Comparison of ENCODE assay signal across 1 cellular context in genomic region chr5:80487829-80488708, GRCh38.
A peak's percentile ranks its signal among the peaks of the same experiment; 100 is the strongest.
TF ChIP-seq lines count a peak whose summit lies in the region.

TSS of gene FAM151B (plus strand) at chr5:80488100. CDS start at chr5:80488124, 24 bp downstream.

TF ChIP-seq in HEK293, 187 proteins besides CTCF, POLR2A, EP300 and RAD21 (continued from another document):
- no peak for TF ChIP-seq ZNF148 (tag by site-specific recombination; IDR thresholded peaks at IDR 0.05; ENCODE audit: borderline replicate concordance)
- peak; percentile 34; the same call in 1 of the 2 replicates for TF ChIP-seq KLF1 (tag by site-specific recombination; IDR thresholded peaks at IDR 0.05)
- peak; percentile 72; the same call in 1 of the 2 replicates for TF ChIP-seq ZBTB20 (tag by site-specific recombination; IDR thresholded peaks at IDR 0.05)
- peak; percentile 49 for TF ChIP-seq ZIC2 (tag by site-specific recombination; IDR thresholded peaks at IDR 0.05)
- TF ChIP-seq ZNF530 (tag by site-specific recombination; IDR thresholded peaks at IDR 0.05; ENCODE audit: low read depth): no peak
- no peak for TF ChIP-seq ZNF48 (tag by site-specific recombination; IDR thresholded peaks at IDR 0.05)
- peak; percentile 99 for TF ChIP-seq ZXDB (tag by site-specific recombination; IDR thresholded peaks at IDR 0.05)
- TF ChIP-seq KLF8 (tag by site-specific recombination; IDR thresholded peaks at IDR 0.05): peak; percentile 80
- TF ChIP-seq FEZF1 (tag by site-specific recombination; IDR thresholded peaks at IDR 0.05): no peak; the same call in 1 of the 2 replicates
- TF ChIP-seq ZNF175 (tag by site-specific recombination; IDR thresholded peaks at IDR 0.05): no peak
- no peak for TF ChIP-seq MEIS1 (CRISPR knock-in tag; IDR thresholded peaks at IDR 0.05; ENCODE audit: borderline replicate concordance)
- TF ChIP-seq KLF10 (tag by site-specific recombination; IDR thresholded peaks at IDR 0.05): no peak; the same call in 1 of the 2 replicates
- TF ChIP-seq YY1 (tag by site-specific recombination; IDR thresholded peaks at IDR 0.05): 0 out of 2 replicates have a peak, but pooled peaks have one; percentile 35
- TF ChIP-seq ZNF10 (tag by site-specific recombination; IDR thresholded peaks at IDR 0.05): no peak; the same call in 1 of the 2 replicates
- no peak for TF ChIP-seq ZNF623 (tag by site-specific recombination; IDR thresholded peaks at IDR 0.05)
- peak; percentile 97 for TF ChIP-seq ZNF335 (tag by site-specific recombination; conservative IDR thresholded peaks at IDR 0.05)
- no peak for TF ChIP-seq ZNF776 (tag by site-specific recombination; IDR thresholded peaks at IDR 0.05; ENCODE audit: borderline replicate concordance)
- peak; percentile 12; the same call in 1 of the 2 replicates for TF ChIP-seq ZSCAN30 (tag by site-specific recombination; IDR thresholded peaks at IDR 0.05)
- no peak for TF ChIP-seq ZNF624 (tag by site-specific recombination; IDR thresholded peaks at IDR 0.05)
- TF ChIP-seq ZNF311 (tag by site-specific recombination; IDR thresholded peaks at IDR 0.05; ENCODE audit: borderline replicate concordance): no peak
- no peak for TF ChIP-seq ZNF626 (tag by site-specific recombination; IDR thresholded peaks at IDR 0.05)
- no peak for TF ChIP-seq ZNF221 (tag by site-specific recombination; IDR thresholded peaks at IDR 0.05; ENCODE audit: borderline replicate concordance)
- TF ChIP-seq ZNF664 (tag by site-specific recombination; IDR thresholded peaks at IDR 0.05): no peak
- TF ChIP-seq TRIM28 (IDR thresholded peaks at IDR 0.05; ENCODE audit: borderline replicate concordance, low read length): peak; percentile 4; the same call in 1 of the 2 replicates
- TF ChIP-seq ZNF449 (tag by site-specific recombination; IDR thresholded peaks at IDR 0.05): peak; percentile 87
- TF ChIP-seq ZBTB26 (tag by site-specific recombination; optimal IDR thresholded peaks at IDR 0.05): peak; percentile 99
- TF ChIP-seq ZNF76 (tag by site-specific recombination; IDR thresholded peaks at IDR 0.05; ENCODE audit: borderline replicate concordance, low read depth): peak; percentile 29; the same call in 1 of the 2 replicates
- no peak for TF ChIP-seq ZNF639 (tag by site-specific recombination; IDR thresholded peaks at IDR 0.05)
- peak; percentile 63; the same call in 1 of the 2 replicates for TF ChIP-seq ZNF580 (tag by site-specific recombination; IDR thresholded peaks at IDR 0.05)
- no peak for TF ChIP-seq ZNF19 (tag by site-specific recombination; IDR thresholded peaks at IDR 0.05; ENCODE audit: low read depth)
- TF ChIP-seq ZNF302 (tag by site-specific recombination; IDR thresholded peaks at IDR 0.05; ENCODE audit: low read depth): no peak
- TF ChIP-seq ZNF366 (tag by site-specific recombination; conservative IDR thresholded peaks at IDR 0.05): peak; percentile 89
- TF ChIP-seq ZNF561 (tag by site-specific recombination; IDR thresholded peaks at IDR 0.05; ENCODE audit: borderline replicate concordance): peak; percentile 51; the same call in 1 of the 2 replicates
- peak; percentile 100 for TF ChIP-seq ZBTB8A (tag by site-specific recombination; IDR thresholded peaks at IDR 0.05)
- TF ChIP-seq ZBTB48 (tag by site-specific recombination; IDR thresholded peaks at IDR 0.05): peak; percentile 98
- peak; percentile 56; the same call in 1 of the 2 replicates for TF ChIP-seq BCL11B (tag by site-specific recombination; IDR thresholded peaks at IDR 0.05; ENCODE audit: low read depth)
- TF ChIP-seq IKZF3 (tag by site-specific recombination; IDR thresholded peaks at IDR 0.05): peak; percentile 86
- TF ChIP-seq ZEB2 (tag by site-specific recombination; IDR thresholded peaks at IDR 0.05): peak; percentile 92
- TF ChIP-seq ZSCAN5A (tag by site-specific recombination; IDR thresholded peaks at IDR 0.05): peak; percentile 38; the same call in 1 of the 2 replicates
- TF ChIP-seq KLF17 (tag by site-specific recombination; IDR thresholded peaks at IDR 0.05): no peak; the same call in 1 of the 2 replicates
- peak; percentile 65; the same call in 1 of the 2 replicates for TF ChIP-seq INSM2 (tag by site-specific recombination; IDR thresholded peaks at IDR 0.05)
- TF ChIP-seq EGR2 (tag by site-specific recombination; IDR thresholded peaks at IDR 0.05; ENCODE audit: low read depth): 0 out of 2 replicates have a peak, but pooled peaks have one; percentile 26
- 0 out of 2 replicates have a peak, but pooled peaks have one; percentile 22 for TF ChIP-seq PRDM1 (tag by site-specific recombination; IDR thresholded peaks at IDR 0.05)
- no peak for TF ChIP-seq ZNF837 (tag by site-specific recombination; IDR thresholded peaks at IDR 0.05)
